Comparison of ENCODE assay signal across 19 cellular contexts in genomic region chr3:60403866-60404265, GRCh38.
"Had no signal": no experiment of that assay in that cellular context is flagged by ENCODE, and none has a peak within 500 bp of the region (broad histone marks: within the 10 kb centered on the region; RNA-seq: fewer than 3 reads in every experiment).

No MANE protein-coding gene starts in this region.

- H3K9me3 Mint-ChIP-seq: central memory CD8-positive, alpha-beta T cell had no signal

- H3K27me3 Mint-ChIP-seq: activated CD4-positive, alpha-beta T cell treated with anti-CD3 and anti-CD28 coated beads, Interleukin-2, amount 10 ng/mL, durations not matched to agents 7 days and 5 days; activated naive CD8-positive, alpha-beta T cell treated with anti-CD3 and anti-CD28 coated beads, Interleukin-2, amount 10 ng/mL, durations not matched to agents 7 days and 5 days; stimulated activated naive B cell treated with anti-CD40 and anti-IgM and Interleukin-4, amounts not matched to agents 10 μg/mL and 1 μg/mL and 100 μg/mL, for 72 hours had no signal

- H3K9me3 ChIP-seq: heart left ventricle, prostate gland, tibial artery, uterus had no signal

- H3K4me3 ChIP-seq: heart left ventricle, prostate gland, skin epidermis, tibial artery, uterus had no signal

- H3K36me3 Mint-ChIP-seq: activated naive CD8-positive, alpha-beta T cell treated with anti-CD3 and anti-CD28 coated beads, Interleukin-2, amount 10 ng/mL, durations not matched to agents 7 days and 5 days; stimulated activated naive B cell treated with anti-CD40 and anti-IgM and Interleukin-4, amounts not matched to agents 10 μg/mL and 1 μg/mL and 100 μg/mL, for 72 hours had no signal

- H3K4me1 ChIP-seq: prostate gland, uterus had no signal

- H3K4me3 Mint-ChIP-seq: activated CD4-positive, alpha-beta T cell treated with anti-CD3 and anti-CD28 coated beads, Interleukin-2, amount 10 ng/mL, durations not matched to agents 7 days and 5 days; activated naive CD8-positive, alpha-beta T cell treated with anti-CD3 and anti-CD28 coated beads, Interleukin-2, amount 10 ng/mL, durations not matched to agents 7 days and 5 days; central memory CD8-positive, alpha-beta T cell; nephron progenitor cell; stimulated activated naive B cell treated with anti-CD40 and anti-IgM and Interleukin-4, amounts not matched to agents 10 μg/mL and 1 μg/mL and 100 μg/mL, for 72 hours had no signal

- H3K36me3 ChIP-seq: brain microvascular endothelial cell, heart left ventricle, prostate gland, tibial artery, uterus had no signal

- H3K27me3 ChIP-seq: brain microvascular endothelial cell, heart left ventricle, tibial artery, uterus had no signal

- H3K27ac ChIP-seq: brain microvascular endothelial cell, heart left ventricle, prostate gland, skin epidermis, tibial artery, uterus had no signal

- H3K4me1 Mint-ChIP-seq: activated CD4-positive, alpha-beta T cell treated with anti-CD3 and anti-CD28 coated beads, Interleukin-2, amount 10 ng/mL, durations not matched to agents 7 days and 5 days; activated naive CD8-positive, alpha-beta T cell treated with anti-CD3 and anti-CD28 coated beads, Interleukin-2, amount 10 ng/mL, durations not matched to agents 7 days and 5 days; central memory CD8-positive, alpha-beta T cell had no signal

- DNase-seq: activated CD4-positive, alpha-beta T cell treated with anti-CD3 and anti-CD28 coated beads, Interleukin-2, amount 10 ng/mL, durations not matched to agents 7 days and 5 days; activated CD8-positive, alpha-beta memory T cell treated with anti-CD3 and anti-CD28 coated beads for 24 hours; activated gamma-delta T cell treated with Interleukin-2 at 50 U/mL for 16 hours; activated naive CD8-positive, alpha-beta T cell treated with anti-CD3 and anti-CD28 coated beads, Interleukin-2, amount 10 ng/mL, durations not matched to agents 7 days and 5 days; anterior cingulate cortex; brain microvascular endothelial cell; cortex of kidney; effector CD8-positive, alpha-beta T cell; heart left ventricle; nephron progenitor cell; right cardiac atrium; stimulated activated CD4-positive, alpha-beta T cell treated with anti-CD3 and anti-CD28 coated beads, Interleukin-15, amount 100 ng/mL, for 24 hours; stimulated activated CD4-positive, alpha-beta T cell treated with anti-CD3 and anti-CD28 coated beads, Interleukin-4, amount 100 ng/mL, for 1 hour; stimulated activated naive B cell treated with anti-CD40 and anti-IgM and Interleukin-4, amounts not matched to agents 10 μg/mL and 1 μg/mL and 100 μg/mL, for 72 hours; tibial artery; uterus had no signal

- H3K27ac Mint-ChIP-seq: activated CD4-positive, alpha-beta T cell treated with anti-CD3 and anti-CD28 coated beads, Interleukin-2, amount 10 ng/mL, durations not matched to agents 7 days and 5 days; activated naive CD8-positive, alpha-beta T cell treated with anti-CD3 and anti-CD28 coated beads, Interleukin-2, amount 10 ng/mL, durations not matched to agents 7 days and 5 days; nephron progenitor cell had no signal

- ATAC-seq: heart left ventricle; right cardiac atrium; stimulated activated naive B cell treated with anti-CD40 and anti-IgM and Interleukin-4, amounts not matched to agents 10 μg/mL and 1 μg/mL and 100 μg/mL, for 72 hours had no signal
